In genomic region chr14:21106191-21106505, GRCh38 we compare ENCODE assay signal across 11 cellular contexts. TPM values are rescaled to one million over a fixed set of nuclear protein-coding genes. Genes with fewer than 3 reads are reported as not detected.
DNase-seq lines count a peak whose midpoint lies in the region; ATAC-seq and TF ChIP-seq lines count a peak whose summit lies in the region.
"Had no signal": no experiment of that assay in that cellular context is flagged by ENCODE, and none has a peak within 500 bp of the region (broad histone marks: within the 10 kb centered on the region; RNA-seq: fewer than 3 reads in every experiment).

No MANE protein-coding gene starts in this region.

- peak overlapping the region in 1 of 2 donors; percentile 39 for H3K9ac ChIP-seq in colonic mucosa (ENCODE audit: low read depth in 2 of 2, low read length in 2 of 2)

- DNase-seq in A673 (ENCODE audit: low spot score) (peak; percentile 63), NCI-H460 (ENCODE audit: extremely low read depth, low read depth) (peak; percentile 83), colonic mucosa (no peak), NCI-H748 (lab: John Stamatoyannopoulos, UW; ENCODE audit: unreplicated experiment) (no peak)
- DNase-seq in activated naive CD4-positive, alpha-beta T cell (lab: John Stamatoyannopoulos, UW), result no peak

- no peak for ATAC-seq in GM21528 (IDR thresholded peaks at IDR 0.05; ENCODE audit: low FRiP score, unreplicated experiment)
- no peak for ATAC-seq in GM21825 (IDR thresholded peaks at IDR 0.05; ENCODE audit: unreplicated experiment)

- BruUV-seq in A673 (replicated peaks; lab: Mats Ljungman, UMichigan), result no TSS peak

- peak overlapping the region; percentile 93 to 97 (median 96) for H3K27ac Mint-ChIP-seq in nephron
- H3K27ac Mint-ChIP-seq: stimulated activated naive CD8-positive, alpha-beta T cell treated with anti-CD3 and anti-CD28 coated beads, Interleukin-15, Interleukin-2, amounts not matched to agents 100 ng/mL and 50 ng/mL, for 24 hours had no signal

- POLR2A ChIA-PET in A673 (lab: Charles Lee; ENCODE audit: low non-redundant PET), result no interaction called here

- H3K27ac ChIP-seq in A673 (ENCODE audit: low read depth, low read length, poor library complexity, severe bottlenecking) (peak overlapping the region; percentile 62), colonic mucosa (peak overlapping the region; percentile 19)

- H3K36me3 ChIP-seq in A673 (ENCODE audit: insufficient read depth, low read length, poor library complexity, severe bottlenecking) (no peaks in the 10 kb centered on the region), colonic mucosa (no peaks in the 10 kb centered on the region)

- intact Hi-C loops in A673 (cut with micrococcal nuclease; ENCODE audit: unreplicated experiment) (loop anchor here (5.0 kb wide), 1 partner anchor 249 kb away; no protein-coding TSS in a partner anchor), colonic mucosa (cut with DNase I) (loop anchor here (5.0 kb wide), 1 partner anchor 39 kb away; no protein-coding TSS in a partner anchor)

- no peak overlapping the region for H3K4me3 ChIP-seq in A673 (ENCODE audit: low read depth, low read length, poor library complexity, severe bottlenecking)
- H3K4me3 ChIP-seq in colonic mucosa, result no peak overlapping the region

- H3K4me3 Mint-ChIP-seq in nephron, result peak overlapping the region; percentile 62 to 78 (median 74)
- H3K4me3 Mint-ChIP-seq: stimulated activated naive CD8-positive, alpha-beta T cell treated with anti-CD3 and anti-CD28 coated beads, Interleukin-15, Interleukin-2, amounts not matched to agents 100 ng/mL and 50 ng/mL, for 24 hours had no signal

- H3K27me3 Mint-ChIP-seq in nephron (ENCODE audit: low read depth), result no peaks in the 10 kb centered on the region
- H3K27me3 Mint-ChIP-seq: stimulated activated naive CD8-positive, alpha-beta T cell treated with anti-CD3 and anti-CD28 coated beads, Interleukin-15, Interleukin-2, amounts not matched to agents 100 ng/mL and 50 ng/mL, for 24 hours had no signal

- no peaks in the 10 kb centered on the region for H3K36me3 Mint-ChIP-seq in nephron (ENCODE audit: low read depth)

- CTCF ChIA-PET in A673 (lab: Charles Lee), result interaction anchor here (2.5 to 3.9 kb wide), 2 partner anchors 14 to 91 kb away, joined by 21 to 55 read pairs; no protein-coding TSS in a partner anchor

- no peaks in the 10 kb centered on the region for H3K27me3 ChIP-seq in A673 (replicated peaks; ENCODE audit: insufficient read depth, low read depth, low read length, poor library complexity)
- no peaks in the 10 kb centered on the region for H3K27me3 ChIP-seq in colonic mucosa

- peaks cover 60% of the 10 kb centered on the region for H3K4me1 Mint-ChIP-seq in nephron

- no peaks in the 10 kb centered on the region for H3K9me3 Mint-ChIP-seq in nephron
- H3K9me3 Mint-ChIP-seq: stimulated activated naive CD8-positive, alpha-beta T cell treated with anti-CD3 and anti-CD28 coated beads, Interleukin-15, Interleukin-2, amounts not matched to agents 100 ng/mL and 50 ng/mL, for 24 hours had no signal

- H3K9me3 ChIP-seq in A673 (ENCODE audit: low read depth, low read length, poor library complexity, severe bottlenecking), result no peaks in the 10 kb centered on the region
- H3K9me3 ChIP-seq in colonic mucosa, result no peaks in the 10 kb centered on the region

- no peak for TF ChIP-seq CTCF in A673 (conservative IDR thresholded peaks at IDR 0.05; ENCODE audit: low read depth, low read length)
- no peak for TF ChIP-seq CTCF in colonic mucosa (IDR thresholded peaks at IDR 0.05)
- TF ChIP-seq CTCF in nephron (IDR thresholded peaks at IDR 0.05; ENCODE audit: unreplicated experiment in 3 of 3), result no peak

- H3K4me1 ChIP-seq in A673 (ENCODE audit: insufficient read depth, low read length, poor library complexity, severe bottlenecking) (peaks cover 27% of the 10 kb centered on the region), colonic mucosa (peaks cover 15% of the 10 kb centered on the region)

RNA-seq across cellular contexts. Expression of gene TMEM253, which starts 5.3 kb away (rescaled TPM):
- 0.48 and 0.49 TPM in 2 replicates for total RNA-seq in A673 (2021)
- 0.87 and 1.5 TPM in 2 replicates for total RNA-seq in NCI-H460 (2014; rRNA removed; shearing (Covaris generic))
- 0.31 and 3.0 TPM in 2 replicates for polyA plus RNA-seq in NCI-H460 (2014; cell fraction: nucleus; rRNA removed)
- total RNA-seq in colonic mucosa, result 10 to 100 TPM; 28.8 to 48.3 TPM

RNA-seq across cellular contexts. Expression of gene ZNF219, which starts 7.7 kb away (rescaled TPM):
- total RNA-seq in A673 (2021), result 78.0 and 84.6 TPM in 2 replicates
- total RNA-seq in NCI-H460 (2014; rRNA removed; shearing (Covaris generic)), result 23.5 and 27.7 TPM in 2 replicates
- polyA plus RNA-seq in NCI-H460 (2014; cell fraction: nucleus; rRNA removed), result 114 and 119 TPM in 2 replicates
- 10 to 100 TPM; 44.0 to 79.6 TPM for total RNA-seq in colonic mucosa

RNA-seq across cellular contexts. Expression of gene ARHGEF40, which starts 36.0 kb away (rescaled TPM):
- total RNA-seq in A673 (2021) (89.6 and 94.1 TPM in 2 replicates), colonic mucosa (10 to 100 TPM; 49.5 to 66.9 TPM)
- 9.3 and 10.7 TPM in 2 replicates for total RNA-seq in NCI-H460 (2014; rRNA removed; shearing (Covaris generic))
- polyA plus RNA-seq in NCI-H460 (2014; cell fraction: nucleus; rRNA removed), result 30.0 and 36.1 TPM in 2 replicates

RNA-seq across cellular contexts. Expression of gene RNASE8, which starts 48.5 kb away (rescaled TPM):
- total RNA-seq in A673 (2021) (not detected in 2 replicates), colonic mucosa (not detected)
- total RNA-seq in NCI-H460 (2014; rRNA removed; shearing (Covaris generic)), result not detected in 2 replicates
- not detected in 2 replicates for polyA plus RNA-seq in NCI-H460 (2014; cell fraction: nucleus; rRNA removed)
- total RNA-seq: activated CD8-positive, alpha-beta memory T cell treated with anti-CD3 and anti-CD28 coated beads for 36 hours; Right ventricle myocardium inferior had no signal

RNA-seq across cellular contexts. Expression of gene OR5AU1, which starts 49.7 kb away (rescaled TPM):
- total RNA-seq in A673 (2021) (not detected in 2 replicates), colonic mucosa (not detected)
- total RNA-seq in NCI-H460 (2014; rRNA removed; shearing (Covaris generic)), result not detected in 2 replicates
- polyA plus RNA-seq in NCI-H460 (2014; cell fraction: nucleus; rRNA removed), result not detected in 2 replicates
- total RNA-seq: activated CD8-positive, alpha-beta memory T cell treated with anti-CD3 and anti-CD28 coated beads for 36 hours; Right ventricle myocardium inferior had no signal

Comparison
In these comparisons a context has a peak if more than half of its experiments do, and no peak if none do; other contexts are left out.
1. DNase-seq: peak in A673 (single experiment) and NCI-H460 (single experiment); none in colonic mucosa (single experiment), activated naive CD4-positive, alpha-beta T cell (0 of 4) and NCI-H748 (single experiment).
2. RNA of gene TMEM253, which starts 5.3 kb away (total RNA-seq): 28.8 to 48.3 TPM in colonic mucosa; 0.87 to 1.5 TPM in NCI-H460 and 0.48 to 0.49 TPM in A673; every median in the first group is over 10 times any median in the second.